Comparison of ENCODE assay signal across 14 cellular contexts in genomic region chr5:54889826-54890225, GRCh38.
DNase-seq lines count a peak whose midpoint lies in the region; ATAC-seq and TF ChIP-seq lines count a peak whose summit lies in the region.
"Had no signal": no experiment of that assay in that cellular context is flagged by ENCODE, and none has a peak within 500 bp of the region (broad histone marks: within the 10 kb centered on the region; RNA-seq: fewer than 3 reads in every experiment).

No MANE protein-coding gene starts in this region.

- H3K27me3 ChIP-seq in PC-3 (ENCODE audit: low read length) (no peaks in the 10 kb centered on the region), H7 (ENCODE audit: control insufficient read depth, insufficient read depth, low read length) (peaks cover 3% of the 10 kb centered on the region; the same call in 1 of the 2 replicates)
- H3K27me3 ChIP-seq: SJCRH30, testis had no signal

- no peaks in the 10 kb centered on the region for H3K9me3 ChIP-seq in PC-3 (ENCODE audit: low read length)
- H3K9me3 ChIP-seq: left ventricle myocardium inferior, SJCRH30, testis had no signal

- no peak overlapping the region for H2AFZ ChIP-seq in PC-3 (ENCODE audit: low read length)

- BruUV-seq in PC-3 (replicated peaks; lab: Mats Ljungman, UMichigan), result no TSS peak

- peak overlapping the region; percentile 47 for H3K27ac Mint-ChIP-seq in nephron progenitor cell

- H3K9ac ChIP-seq in PC-3 (ENCODE audit: low read length), result no peak overlapping the region

- no peaks in the 10 kb centered on the region for H3K36me3 Mint-ChIP-seq in nephron progenitor cell (ENCODE audit: low read depth)

- no peak overlapping the region for H3K4me3 ChIP-seq in PC-3 (ENCODE audit: low read length)
- no peak overlapping the region for H3K4me3 ChIP-seq in H7 (ENCODE audit: insufficient read depth, low read depth, low read length)
- H3K4me3 ChIP-seq: left ventricle myocardium inferior, SJCRH30, testis had no signal

- intact Hi-C loops in PC-3 (cut with micrococcal nuclease), result no loop called here

- no peaks in the 10 kb centered on the region for H3F3A ChIP-seq in PC-3 (ENCODE audit: low read length, unreplicated experiment)

- no peaks in the 10 kb centered on the region for H3K4me1 ChIP-seq in PC-3 (ENCODE audit: insufficient read depth, low read length)
- H3K4me1 ChIP-seq: left ventricle myocardium inferior, testis had no signal

- peaks cover 14% of the 10 kb centered on the region for H3K4me1 Mint-ChIP-seq in nephron progenitor cell

- H3K27ac ChIP-seq in PC-3 (ENCODE audit: low read length), result no peak overlapping the region
- H3K27ac ChIP-seq: left ventricle myocardium inferior, SJCRH30, testis had no signal

- no peak for TF ChIP-seq CTCF in PC-3 (conservative IDR thresholded peaks at IDR 0.05; ENCODE audit: low read depth, low read length)
- no peak for TF ChIP-seq CTCF in nephron progenitor cell (IDR thresholded peaks at IDR 0.05)

- H4K20me1 ChIP-seq in PC-3 (ENCODE audit: low read length), result no peaks in the 10 kb centered on the region

- H3K27me3 Mint-ChIP-seq in nephron progenitor cell (ENCODE audit: low read depth, poor library complexity), result peaks cover 37% of the 10 kb centered on the region

- DNase-seq in GM03348 (ENCODE audit: low spot score) (peak; percentile 83), PC-3 (peak; percentile 72), epidermal melanocyte (ENCODE audit: insufficient read length, low spot score) (peak; percentile 72), nephron progenitor cell (no peak), H7 (no peak), middle frontal gyrus (ENCODE audit: extremely low spot score, low spot score) (no peak), UCSD-AML1 (lab: John Stamatoyannopoulos, UW; ENCODE audit: unreplicated experiment) (no peak)
- DNase-seq: activated CD4-positive, alpha-beta T cell treated with anti-CD3 and anti-CD28 coated beads, Interleukin-2, amount 50 U/mL, for 1 hour; DMS79 treated with DMSO at 0.1 percent for 48 hours; erythroblast; left ventricle myocardium inferior; testis had no signal

- no peaks in the 10 kb centered on the region for H3K79me2 ChIP-seq in PC-3 (ENCODE audit: low read length)

- no peak overlapping the region for H3K4me2 ChIP-seq in PC-3 (ENCODE audit: low read length)

- ATAC-seq in PC-3, result peak; percentile 46
- ATAC-seq in HG03469 (IDR thresholded peaks at IDR 0.05; ENCODE audit: unreplicated experiment), result no peak

- POLR2A ChIA-PET in PC-3 (lab: Charles Lee; ENCODE audit: unreplicated experiment), result no interaction called here

- H3K36me3 ChIP-seq in PC-3 (ENCODE audit: low read depth, low read length) (no peaks in the 10 kb centered on the region), H7 (replicated peaks; ENCODE audit: control insufficient read depth, insufficient read depth, low read length) (no peaks in the 10 kb centered on the region)
- H3K36me3 ChIP-seq: left ventricle myocardium inferior, SJCRH30 had no signal

- no peaks in the 10 kb centered on the region for H3K9me2 ChIP-seq in PC-3 (replicated peaks; ENCODE audit: low read length)

- CTCF ChIA-PET in PC-3 (lab: Charles Lee), result no interaction called here

- H3K4me3 Mint-ChIP-seq in nephron progenitor cell, result no peak overlapping the region

- H3K9me3 Mint-ChIP-seq in nephron progenitor cell, result peaks cover 10% of the 10 kb centered on the region

Comparison
In these comparisons a context has a peak if more than half of its experiments do, and no peak if none do; other contexts are left out.
1. DNase-seq: peak in GM03348 (single experiment), PC-3 (single experiment) and epidermal melanocyte (single experiment); none in nephron progenitor cell (single experiment), H7 (single experiment), middle frontal gyrus (single experiment) and UCSD-AML1 (single experiment).